ENCODE assay signal across 8 cellular contexts in genomic region chr7:87797798-87798403, GRCh38.
DNase-seq lines count a peak whose midpoint lies in the region; ATAC-seq and TF ChIP-seq lines count a peak whose summit lies in the region.

No MANE protein-coding gene starts in this region.

- peaks cover 14% of the 10 kb centered on the region for H3K27me3 Mint-ChIP-seq in activated CD4-positive, alpha-beta T cell treated with anti-CD3 and anti-CD28 coated beads, Interleukin-2, amount 10 ng/mL, durations not matched to agents 24 days and 14 days

- peak; percentile 73 for DNase-seq in activated CD4-positive, alpha-beta T cell treated with anti-CD3 and anti-CD28 coated beads, Interleukin-2, amount 10 ng/mL, durations not matched to agents 24 days and 14 days
- DNase-seq in activated CD4-positive, alpha-beta T cell treated with anti-CD3 and anti-CD28 coated beads, Interleukin-2, amount 50 U/mL, for 48 hours = no peak
- DNase-seq in HT1080 (ENCODE audit: low read depth) (peak; percentile 58), NT2/D1 (ENCODE audit: low read depth, low spot score) (peak; percentile 15), dermis blood vessel endothelial cell (peak; percentile 76), mucosa of descending colon (peak in 1 of 3 donors; percentile 47), T1000 (lab: John Stamatoyannopoulos, UW) (no peak)

- H3K27ac Mint-ChIP-seq in activated CD4-positive, alpha-beta T cell treated with anti-CD3 and anti-CD28 coated beads, Interleukin-2, amount 10 ng/mL, durations not matched to agents 24 days and 14 days = no peak overlapping the region

- no peaks in the 10 kb centered on the region for H3K9me3 Mint-ChIP-seq in activated CD4-positive, alpha-beta T cell treated with anti-CD3 and anti-CD28 coated beads, Interleukin-2, amount 10 ng/mL, durations not matched to agents 24 days and 14 days

- H3K36me3 ChIP-seq in NT2/D1 (ENCODE audit: insufficient read depth, insufficient read length, low read length) = no peaks in the 10 kb centered on the region
- H3K36me3 ChIP-seq in mucosa of descending colon (ENCODE audit: low read depth) = no peaks in the 10 kb centered on the region

- H3K9me3 ChIP-seq in NT2/D1 (ENCODE audit: insufficient read depth, low read length) (no peaks in the 10 kb centered on the region), mucosa of descending colon (no peaks in the 10 kb centered on the region)

- H3K36me3 Mint-ChIP-seq in activated CD4-positive, alpha-beta T cell treated with anti-CD3 and anti-CD28 coated beads, Interleukin-2, amount 10 ng/mL, durations not matched to agents 24 days and 14 days (ENCODE audit: low read depth) = no peaks in the 10 kb centered on the region

- ATAC-seq in GM21723 (IDR thresholded peaks at IDR 0.05; ENCODE audit: unreplicated experiment) (peak; percentile 96), mucosa of descending colon (peak; percentile 65)

- no peaks in the 10 kb centered on the region for H3K27me3 ChIP-seq in NT2/D1 (ENCODE audit: insufficient read depth, insufficient read length)

- no peak overlapping the region for H3K4me3 Mint-ChIP-seq in activated CD4-positive, alpha-beta T cell treated with anti-CD3 and anti-CD28 coated beads, Interleukin-2, amount 10 ng/mL, durations not matched to agents 24 days and 14 days

- no peak overlapping the region for H3K4me3 ChIP-seq in NT2/D1 (ENCODE audit: insufficient read length, low read depth)
- no peak overlapping the region for H3K4me3 ChIP-seq in mucosa of descending colon

- H3K4me1 Mint-ChIP-seq in activated CD4-positive, alpha-beta T cell treated with anti-CD3 and anti-CD28 coated beads, Interleukin-2, amount 10 ng/mL, durations not matched to agents 24 days and 14 days = no peaks in the 10 kb centered on the region

- TF ChIP-seq CTCF in mucosa of descending colon (IDR thresholded peaks at IDR 0.05) = peak; percentile 29

- no peak overlapping the region for H3K9ac ChIP-seq in NT2/D1 (ENCODE audit: insufficient read length, low read depth)

- intact Hi-C loops in activated CD4-positive, alpha-beta T cell treated with anti-CD3 and anti-CD28 coated beads, Interleukin-2, amount 10 ng/mL, durations not matched to agents 24 days and 14 days (cut with micrococcal nuclease) = loop anchor here (1.0 to 5.0 kb wide), 4 partner anchors 89 to 371 kb away; no protein-coding TSS in a partner anchor
- intact Hi-C loops in mucosa of descending colon (cut with DNase I, micrococcal nuclease) = no loop called here

- H3K4me1 ChIP-seq in NT2/D1 (ENCODE audit: insufficient read depth, insufficient read length) = no peaks in the 10 kb centered on the region
- no peaks in the 10 kb centered on the region for H3K4me1 ChIP-seq in mucosa of descending colon (ENCODE audit: low read depth)

Comparison
In these comparisons a context has a peak if more than half of its experiments do, and no peak if none do; other contexts are left out.
1. DNase-seq: peak in activated CD4-positive, alpha-beta T cell treated with anti-CD3 and anti-CD28 coated beads, Interleukin-2, amount 10 ng/mL, durations not matched to agents 24 days and 14 days (single experiment), HT1080 (single experiment), NT2/D1 (single experiment) and dermis blood vessel endothelial cell (single experiment); none in activated CD4-positive, alpha-beta T cell treated with anti-CD3 and anti-CD28 coated beads, Interleukin-2, amount 50 U/mL, for 48 hours (0 of 2) and T1000 (single experiment).